Comparison of ENCODE assay signal across 1 cellular context in the genomic region with DNA sequence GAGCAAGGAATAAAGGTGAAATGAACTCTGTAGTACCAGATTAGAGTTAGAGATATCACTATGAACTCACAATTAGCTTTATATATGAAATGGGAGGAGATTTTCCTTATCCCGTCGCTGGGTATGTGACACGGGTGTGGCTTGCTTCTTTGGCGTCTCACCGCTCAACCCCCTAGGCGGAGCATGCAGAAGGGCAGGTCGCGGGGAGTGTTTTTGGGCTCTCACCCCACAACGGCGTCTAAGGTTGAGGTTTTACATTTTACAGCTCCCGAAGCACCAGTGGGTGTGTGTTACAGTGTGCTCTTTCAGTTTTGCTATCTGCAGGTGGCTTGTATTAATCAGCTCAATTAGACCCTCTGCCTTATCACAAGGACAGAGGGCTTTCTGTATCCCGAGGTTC.
TF ChIP-seq lines count a peak whose summit lies in the region.

No MANE protein-coding gene starts in this region.

TF ChIP-seq in A549, 52 proteins besides CTCF, POLR2A, EP300 and RAD21 (continued from another document):
- TF ChIP-seq FOSL2 (IDR thresholded peaks at IDR 0.05) (no peak), FOSL2 (CRISPR knock-in tag; IDR thresholded peaks at IDR 0.05) (no peak), KDM5A (IDR thresholded peaks at IDR 0.05) (no peak), MAZ (IDR thresholded peaks at IDR 0.05; ENCODE audit: borderline replicate concordance, low read depth, low read length) (no peak), HDAC2 (IDR thresholded peaks at IDR 0.05) (no peak), RARB (CRISPR knock-in tag; IDR thresholded peaks at IDR 0.05) (no peak), BHLHE40 (IDR thresholded peaks at IDR 0.05; ENCODE audit: low read depth, low read length) (no peak), CBX8 (IDR thresholded peaks at IDR 0.05) (no peak), TP53 (CRISPR knock-in tag; IDR thresholded peaks at IDR 0.05) (no peak), TFCP2L1 (CRISPR knock-in tag; IDR thresholded peaks at IDR 0.05) (no peak), HOXA7 (CRISPR knock-in tag; IDR thresholded peaks at IDR 0.05) (no peak), HOXB5 (CRISPR knock-in tag; IDR thresholded peaks at IDR 0.05) (no peak)
- TF ChIP-seq, protein P1, sequence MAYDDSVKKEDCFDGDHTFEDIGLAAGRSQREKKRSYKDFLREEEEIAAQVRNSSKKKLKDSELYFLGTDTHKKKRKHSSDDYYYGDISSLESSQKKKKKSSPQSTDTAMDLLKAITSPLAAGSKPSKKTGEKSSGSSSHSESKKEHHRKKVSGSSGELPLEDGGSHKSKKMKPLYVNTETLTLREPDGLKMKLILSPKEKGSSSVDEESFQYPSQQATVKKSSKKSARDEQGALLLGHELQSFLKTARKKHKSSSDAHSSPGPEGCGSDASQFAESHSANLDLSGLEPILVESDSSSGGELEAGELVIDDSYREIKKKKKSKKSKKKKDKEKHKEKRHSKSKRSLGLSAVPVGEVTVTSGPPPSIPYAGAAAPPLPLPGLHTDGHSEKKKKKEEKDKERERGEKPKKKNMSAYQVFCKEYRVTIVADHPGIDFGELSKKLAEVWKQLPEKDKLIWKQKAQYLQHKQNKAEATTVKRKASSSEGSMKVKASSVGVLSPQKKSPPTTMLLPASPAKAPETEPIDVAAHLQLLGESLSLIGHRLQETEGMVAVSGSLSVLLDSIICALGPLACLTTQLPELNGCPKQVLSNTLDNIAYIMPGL (CRISPR knock-in tag; IDR thresholded peaks at IDR 0.05; ENCODE audit: borderline replicate concordance) = no peak
- TF ChIP-seq, protein P2, sequence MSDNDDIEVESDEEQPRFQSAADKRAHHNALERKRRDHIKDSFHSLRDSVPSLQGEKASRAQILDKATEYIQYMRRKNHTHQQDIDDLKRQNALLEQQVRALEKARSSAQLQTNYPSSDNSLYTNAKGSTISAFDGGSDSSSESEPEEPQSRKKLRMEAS (IDR thresholded peaks at IDR 0.05) = no peak
- TF ChIP-seq, protein P3, sequence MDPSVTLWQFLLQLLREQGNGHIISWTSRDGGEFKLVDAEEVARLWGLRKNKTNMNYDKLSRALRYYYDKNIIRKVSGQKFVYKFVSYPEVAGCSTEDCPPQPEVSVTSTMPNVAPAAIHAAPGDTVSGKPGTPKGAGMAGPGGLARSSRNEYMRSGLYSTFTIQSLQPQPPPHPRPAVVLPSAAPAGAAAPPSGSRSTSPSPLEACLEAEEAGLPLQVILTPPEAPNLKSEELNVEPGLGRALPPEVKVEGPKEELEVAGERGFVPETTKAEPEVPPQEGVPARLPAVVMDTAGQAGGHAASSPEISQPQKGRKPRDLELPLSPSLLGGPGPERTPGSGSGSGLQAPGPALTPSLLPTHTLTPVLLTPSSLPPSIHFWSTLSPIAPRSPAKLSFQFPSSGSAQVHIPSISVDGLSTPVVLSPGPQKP (IDR thresholded peaks at IDR 0.05; ENCODE audit: low read depth, low read length) = no peak
